Comparison of ENCODE assay signal across 14 cellular contexts in genomic region chr12:93449277-93449676, GRCh38. TPM values are rescaled to one million over a fixed set of nuclear protein-coding genes. Genes with fewer than 3 reads are reported as not detected.
A peak's percentile ranks its signal among the peaks of the same experiment; 100 is the strongest.
DNase-seq lines count a peak whose midpoint lies in the region; ATAC-seq and TF ChIP-seq lines count a peak whose summit lies in the region.
"Had no signal": no experiment of that assay in that cellular context is flagged by ENCODE, and none has a peak within 500 bp of the region (broad histone marks: within the 10 kb centered on the region; RNA-seq: fewer than 3 reads in every experiment).

No MANE protein-coding gene starts in this region.

- ATAC-seq in GM19023 (IDR thresholded peaks at IDR 0.05; ENCODE audit: unreplicated experiment) (peak; percentile 68), HG02798 (IDR thresholded peaks at IDR 0.05; ENCODE audit: poor library complexity, unreplicated experiment) (peak; percentile 76), HG03575 (IDR thresholded peaks at IDR 0.05; ENCODE audit: extremely low read depth, insufficient number of reproducible peaks, low FRiP score, unreplicated experiment) (peak; percentile 94), GM18505 (IDR thresholded peaks at IDR 0.05; ENCODE audit: unreplicated experiment) (no peak)
- ATAC-seq: sciatic nerve, SK-N-SH treated with all-trans-retinoic acid at 6 μM for 48 hours had no signal

- whole genome bisulfite sequencing in sigmoid colon, 2 donors = 56 to 73% methylated on average over 1 of the region's 1 CpG
- 86 to 98% methylated on average over 1 of the region's 1 CpG for WGBS in lower leg skin, 2 donors

- H3K4me1 Mint-ChIP-seq in CD4-positive, alpha-beta memory T cell = peaks cover 19 to 22% (median 20%) of the 10 kb centered on the region in 4 donors

- no peaks in the 10 kb centered on the region for H3K27me3 ChIP-seq in CD4-positive, alpha-beta memory T cell (ENCODE audit: insufficient read depth, low read length)
- no peaks in the 10 kb centered on the region for H3K27me3 ChIP-seq in sigmoid colon
- H3K27me3 ChIP-seq: upper lobe of right lung had no signal

- TF ChIP-seq EP300 in sigmoid colon (IDR thresholded peaks at IDR 0.05) = no peak

- TF ChIP-seq POLR2A in sigmoid colon (IDR thresholded peaks at IDR 0.05) (no peak), lower leg skin (IDR thresholded peaks at IDR 0.05) (no peak), GM18505 (IDR thresholded peaks at IDR 0.05; ENCODE audit: borderline replicate concordance, extremely low read depth, insufficient read depth, insufficient read length) (no peak)

- intact Hi-C loops in CD4-positive, alpha-beta memory T cell (cut with micrococcal nuclease) = no loop called here
- intact Hi-C loops in sigmoid colon (cut with DNase I) (loop anchor here (10.0 kb wide), 1 partner anchor 316 kb away; no protein-coding TSS in a partner anchor), lower leg skin (cut with DNase I; ENCODE audit: low total_unique reads) (no loop called here)

- CTCF ChIA-PET in CD4-positive, alpha-beta memory T cell (lab: Charles Lee; ENCODE audit: partially characterized antibody) = interaction anchor here (1.0 to 1.4 kb wide), 3 partner anchors 28 to 53 kb away, joined by 3 to 8 read pairs (median 4); no protein-coding TSS in a partner anchor

- peaks cover 1% of the 10 kb centered on the region in 2 donors for H3K27me3 Mint-ChIP-seq in CD4-positive, alpha-beta memory T cell

- no peak overlapping the region for H3K4me3 ChIP-seq in CD4-positive, alpha-beta memory T cell (ENCODE audit: low read length in 2 of 2)
- no peak overlapping the region for H3K4me3 ChIP-seq in sigmoid colon
- no peak overlapping the region for H3K4me3 ChIP-seq in lower leg skin (ENCODE audit: low read depth, poor library complexity, severe bottlenecking)
- H3K4me3 ChIP-seq: upper lobe of right lung had no signal

- H3K9me3 ChIP-seq in CD4-positive, alpha-beta memory T cell (ENCODE audit: control insufficient read depth in 1 of 2, low read length in 2 of 2) = no peaks in the 10 kb centered on the region
- no peaks in the 10 kb centered on the region for H3K9me3 ChIP-seq in sigmoid colon
- H3K9me3 ChIP-seq: upper lobe of right lung had no signal

- TF ChIP-seq CTCF in sigmoid colon (IDR thresholded peaks at IDR 0.05) (no peak), lower leg skin (IDR thresholded peaks at IDR 0.05) (no peak)

- peak overlapping the region in 4 of 7 donors; percentile 78 to 90 (median 81) for H3K27ac Mint-ChIP-seq in CD4-positive, alpha-beta memory T cell

- no peaks in the 10 kb centered on the region for H3K36me3 Mint-ChIP-seq in CD4-positive, alpha-beta memory T cell

- peak overlapping the region in 3 of 8 donors; percentile 25 to 75 (median 68) for H3K4me3 Mint-ChIP-seq in CD4-positive, alpha-beta memory T cell

- POLR2A ChIA-PET in CD4-positive, alpha-beta memory T cell (lab: Charles Lee; ENCODE audit: partially characterized antibody) = no interaction called here

- DNase-seq in CD4-positive, alpha-beta memory T cell = no peak
- DNase-seq in NCI-H2196 treated with DMSO at 0.1 percent for 48 hours (lab: John Stamatoyannopoulos, UW; ENCODE audit: unreplicated experiment) = no peak
- no peak for DNase-seq in sigmoid colon
- DNase-seq in lower leg skin (ENCODE audit: low spot score in 2 of 2) = no peak
- DNase-seq: C1 segment of cervical spinal cord, hypothalamus, NCI-H526, upper lobe of right lung had no signal

- H3K9me3 Mint-ChIP-seq in CD4-positive, alpha-beta memory T cell = no peaks in the 10 kb centered on the region

- no peaks in the 10 kb centered on the region for H3K36me3 ChIP-seq in CD4-positive, alpha-beta memory T cell (ENCODE audit: insufficient read depth, low read length)
- H3K36me3 ChIP-seq in sigmoid colon = no peaks in the 10 kb centered on the region
- H3K36me3 ChIP-seq: upper lobe of right lung had no signal

- H3K4me1 ChIP-seq in CD4-positive, alpha-beta memory T cell (ENCODE audit: insufficient read depth, low read length) = peaks cover 26% of the 10 kb centered on the region
- no peaks in the 10 kb centered on the region for H3K4me1 ChIP-seq in sigmoid colon
- H3K4me1 ChIP-seq: upper lobe of right lung had no signal

- no peak overlapping the region for H3K27ac ChIP-seq in CD4-positive, alpha-beta memory T cell (ENCODE audit: low read depth, low read length)
- H3K27ac ChIP-seq in sigmoid colon = no peak overlapping the region
- H3K27ac ChIP-seq: upper lobe of right lung had no signal

RNA-seq across cellular contexts. Expression of gene UBE2N, which starts 7.5 kb away (rescaled TPM):
- total RNA-seq in CD4-positive, alpha-beta memory T cell = 10 to 100 TPM; 71.2 to 72.8 TPM
- polyA plus RNA-seq in CD4-positive, alpha-beta memory T cell = 100 to 1,000 TPM; 199 to 227 TPM
- 10 to 100 TPM; 23.0 to 28.0 (median 23.9) TPM for total RNA-seq in sigmoid colon
- polyA plus RNA-seq in sigmoid colon = 100 to 1,000 TPM in 1 of 3 donors, 10 to 100 TPM in 2; 79.3 to 102 (median 87.4) TPM
- 10 to 100 TPM; 22.5 to 44.8 (median 40.6) TPM for total RNA-seq in lower leg skin

RNA-seq across cellular contexts. Expression of gene MRPL42, which starts 18.0 kb away (rescaled TPM):
- total RNA-seq in CD4-positive, alpha-beta memory T cell = 10 to 100 TPM; 40.1 to 43.2 TPM
- 10 to 100 TPM; 75.7 to 92.8 TPM for polyA plus RNA-seq in CD4-positive, alpha-beta memory T cell
- total RNA-seq in sigmoid colon (10 to 100 TPM; 37.9 to 51.9 (median 44.2) TPM), lower leg skin (10 to 100 TPM; 43.9 to 58.4 (median 47.7) TPM)
- polyA plus RNA-seq in sigmoid colon = 10 to 100 TPM; 43.9 to 79.5 (median 54.7) TPM
